Comparison of ENCODE assay signal across 33 cellular contexts in genomic region chr1:169838942-169839341, GRCh38.
"Had no signal": no experiment of that assay in that cellular context is flagged by ENCODE, and none has a peak within 500 bp of the region (broad histone marks: within the 10 kb centered on the region; RNA-seq: fewer than 3 reads in every experiment).

No MANE protein-coding gene starts in this region.

- DNase-seq: activated B cell treated with CpG ODN at 0.5 μM for 24 hours; activated CD4-positive, alpha-beta memory T cell treated with anti-CD3 and anti-CD28 coated beads for 36 hours; activated CD4-positive, alpha-beta T cell treated with anti-CD3 and anti-CD28 coated beads for 4 hours; activated CD4-positive, alpha-beta T cell treated with anti-CD3 and anti-CD28 coated beads, Interleukin-2, amount 10 ng/mL, durations not matched to agents 24 days and 14 days; activated CD4-positive, alpha-beta T cell treated with anti-CD3 and anti-CD28 coated beads, Interleukin-2, amount 50 U/mL, for 1 hour; activated CD4-positive, alpha-beta T cell treated with anti-CD3 and anti-CD28 coated beads, Interleukin-2, amount 50 U/mL, for 4 hours; activated CD4-positive, CD25-positive, alpha-beta regulatory T cell treated with anti-CD3 and anti-CD28 coated beads, Interleukin-2, amount 50 U/mL, for 72 hours; activated CD8-positive, alpha-beta memory T cell treated with anti-CD3 and anti-CD28 coated beads for 24 hours; activated CD8-positive, alpha-beta memory T cell treated with anti-CD3 and anti-CD28 coated beads, Interleukin-2, amount 10 ng/mL, durations not matched to agents 7 days and 5 days; activated CD8-positive, alpha-beta memory T cell treated with anti-CD3 and anti-CD28 coated beads, Interleukin-2, amount 50 U/mL, for 48 hours; activated CD8-positive, alpha-beta T cell treated with anti-CD3 and anti-CD28 coated beads, Interleukin-2, amount 10 ng/mL, durations not matched to agents 7 days and 5 days; activated effector memory CD4-positive, alpha-beta T cell treated with Interleukin-2 at 50 U/mL for 16 hours; activated gamma-delta T cell; activated naive CD4-positive, alpha-beta T cell treated with anti-CD3 and anti-CD28 coated beads, Interleukin-2, amount 50 U/mL, for 16 hours; activated naive CD4-positive, alpha-beta T cell treated with Interleukin-2 at 50 U/mL for 16 hours; activated naive CD8-positive, alpha-beta T cell treated with anti-CD3 and anti-CD28 coated beads for 36 hours; activated T-cell treated with anti-CD3 and anti-CD28 coated beads, Interleukin-2, amount 50 U/mL, for 24 hours; activated T-cell treated with anti-CD3 and anti-CD28 coated beads, Interleukin-2, amount 50 U/mL, for 48 hours; adrenal gland; amniotic stem cell; aorta; body of pancreas; brain microvascular endothelial cell; central memory CD4-positive, alpha-beta T cell; colonic mucosa; T-helper 2 cell; T-helper 9 cell had no signal

- H3K4me3 ChIP-seq: adrenal gland, body of pancreas, breast epithelium, colonic mucosa had no signal

- H3K27me3 Mint-ChIP-seq: activated B cell treated with CpG ODN at 0.5 μM for 24 hours; activated CD4-positive, alpha-beta memory T cell treated with anti-CD3 and anti-CD28 coated beads for 36 hours; activated CD4-positive, alpha-beta T cell treated with anti-CD3 and anti-CD28 coated beads, Interleukin-2, amount 10 ng/mL, durations not matched to agents 24 days and 14 days; activated CD8-positive, alpha-beta memory T cell treated with anti-CD3 and anti-CD28 coated beads, Interleukin-2, amount 10 ng/mL, durations not matched to agents 7 days and 5 days; activated naive CD8-positive, alpha-beta T cell treated with anti-CD3 and anti-CD28 coated beads for 36 hours; activated T-cell treated with anti-CD3 and anti-CD28 coated beads, Interleukin-2, amount 50 U/mL, for 24 hours had no signal

- H3K4me3 Mint-ChIP-seq: activated B cell treated with CpG ODN at 0.5 μM for 24 hours; activated CD4-positive, alpha-beta memory T cell treated with anti-CD3 and anti-CD28 coated beads for 36 hours; activated CD4-positive, alpha-beta T cell treated with anti-CD3 and anti-CD28 coated beads, Interleukin-2, amount 10 ng/mL, durations not matched to agents 24 days and 14 days; activated CD8-positive, alpha-beta memory T cell treated with anti-CD3 and anti-CD28 coated beads, Interleukin-2, amount 10 ng/mL, durations not matched to agents 7 days and 5 days; activated CD8-positive, alpha-beta T cell treated with anti-CD3 and anti-CD28 coated beads, Interleukin-2, amount 10 ng/mL, durations not matched to agents 7 days and 5 days; activated naive CD8-positive, alpha-beta T cell treated with anti-CD3 and anti-CD28 coated beads for 36 hours; activated T-cell treated with anti-CD3 and anti-CD28 coated beads, Interleukin-2, amount 50 U/mL, for 24 hours; T-helper 1 cell treated with Interleukin-12 subunit alpha and Interleukin-12 subunit beta and Interleukin-4 antibody, amounts not matched to agents 30 μg/mL and 1 μg/mL, for 36 hours; T-helper 2 cell treated with Interferon-gamma antibody and Interleukin-4, amounts not matched to agents 5 μg/mL and 100 μg/mL, for 36 hours had no signal

- H3K9me3 ChIP-seq: adrenal gland, breast epithelium, colonic mucosa had no signal

- H3K4me1 Mint-ChIP-seq: activated CD8-positive, alpha-beta memory T cell treated with anti-CD3 and anti-CD28 coated beads, Interleukin-2, amount 10 ng/mL, durations not matched to agents 7 days and 5 days; activated naive CD8-positive, alpha-beta T cell treated with anti-CD3 and anti-CD28 coated beads for 36 hours had no signal

- H3K27me3 ChIP-seq: adrenal gland, body of pancreas, brain microvascular endothelial cell, breast epithelium, colonic mucosa had no signal

- H3K36me3 ChIP-seq: adrenal gland, brain microvascular endothelial cell, breast epithelium, colonic mucosa had no signal

- H3K27ac ChIP-seq: adrenal gland, body of pancreas, brain microvascular endothelial cell, breast epithelium, colonic mucosa, VCaP had no signal

- ATAC-seq: activated CD8-positive, alpha-beta memory T cell treated with anti-CD3 and anti-CD28 coated beads, Interleukin-2, amount 10 ng/mL, durations not matched to agents 7 days and 5 days; activated CD8-positive, alpha-beta T cell treated with anti-CD3 and anti-CD28 coated beads, Interleukin-2, amount 10 ng/mL, durations not matched to agents 7 days and 5 days; activated naive CD4-positive, alpha-beta T cell treated with anti-CD3 and anti-CD28 coated beads, Interleukin-2, amount 50 U/mL, for 72 hours; body of pancreas had no signal

- H3K27ac Mint-ChIP-seq: activated B cell treated with CpG ODN at 0.5 μM for 24 hours; activated CD4-positive, alpha-beta memory T cell treated with anti-CD3 and anti-CD28 coated beads for 36 hours; activated CD4-positive, alpha-beta T cell treated with anti-CD3 and anti-CD28 coated beads, Interleukin-2, amount 10 ng/mL, durations not matched to agents 24 days and 14 days; activated CD8-positive, alpha-beta memory T cell treated with anti-CD3 and anti-CD28 coated beads, Interleukin-2, amount 10 ng/mL, durations not matched to agents 7 days and 5 days; activated CD8-positive, alpha-beta T cell treated with anti-CD3 and anti-CD28 coated beads, Interleukin-2, amount 10 ng/mL, durations not matched to agents 7 days and 5 days; activated naive CD4-positive, alpha-beta T cell treated with anti-CD3 and anti-CD28 coated beads, Interleukin-2, amount 50 U/mL, for 72 hours; activated naive CD8-positive, alpha-beta T cell treated with anti-CD3 and anti-CD28 coated beads for 36 hours; activated T-cell treated with anti-CD3 and anti-CD28 coated beads, Interleukin-2, amount 50 U/mL, for 24 hours; activated T-helper 2 cell treated with anti-CD3 and anti-CD28 coated beads, Interferon-gamma antibody, Interleukin-2, Interleukin-4, amounts not matched to agents 10 μg/mL and 5 μg/mL and 100 μg/mL, durations not matched to agents 14 hours and 24 hours and 36 hours; T-helper 1 cell treated with Interleukin-12 subunit alpha and Interleukin-12 subunit beta and Interleukin-4 antibody, amounts not matched to agents 30 μg/mL and 1 μg/mL, for 36 hours; T-helper 2 cell treated with Interferon-gamma antibody and Interleukin-4, amounts not matched to agents 5 μg/mL and 100 μg/mL, for 36 hours had no signal

- H3K4me1 ChIP-seq: adrenal gland, body of pancreas, breast epithelium, colonic mucosa had no signal
